28 cellular contexts compared by ENCODE assay signal in the genomic region with DNA sequence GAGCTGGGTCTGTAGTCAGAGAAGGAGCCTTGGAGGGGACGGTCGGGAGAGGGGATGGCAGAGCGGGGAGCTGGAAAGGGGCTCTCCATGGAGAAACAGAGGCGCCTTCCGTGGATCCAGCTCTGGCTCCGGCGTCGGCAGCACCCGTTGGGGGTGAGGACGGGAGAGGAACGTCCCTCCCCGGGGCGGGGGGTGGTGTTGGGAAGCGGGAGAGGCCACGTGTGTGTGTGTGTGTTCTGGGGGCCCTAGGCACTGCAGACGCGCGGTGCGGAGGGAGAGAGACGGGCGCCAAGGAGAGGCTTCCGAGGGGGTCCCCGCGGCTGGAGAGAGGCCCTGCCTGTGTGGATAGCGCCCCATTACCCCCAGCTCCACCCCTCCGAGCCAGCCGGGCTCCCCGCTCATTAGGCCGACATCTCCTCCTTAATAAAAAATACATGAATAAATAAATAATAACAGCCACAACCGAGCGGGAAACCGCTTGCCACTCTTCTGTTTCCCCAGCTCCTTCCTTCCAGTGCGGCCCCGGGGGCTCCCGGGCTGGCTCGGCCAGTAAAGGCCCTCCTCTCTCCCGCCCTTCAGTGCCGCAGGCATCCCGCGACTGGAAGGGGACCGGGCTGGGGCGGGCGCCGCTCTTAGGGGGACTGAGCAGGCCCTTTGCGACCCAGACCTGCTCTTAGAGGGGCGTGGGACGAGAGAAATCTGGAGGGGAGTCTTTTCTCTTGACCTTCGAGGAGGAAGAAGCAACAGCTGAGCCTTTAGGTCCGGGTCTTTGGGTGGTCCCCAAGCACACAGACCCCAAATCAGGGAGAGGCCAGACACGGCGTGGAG.
"Had no signal": no experiment of that assay in that cellular context is flagged by ENCODE, and none has a peak within 500 bp of the region (broad histone marks: within the 10 kb centered on the region; RNA-seq: fewer than 3 reads in every experiment).

No MANE protein-coding gene starts in this region.

- H3K36me3 ChIP-seq: brain microvascular endothelial cell, MG63, Peyer's patch, SJSA1 had no signal

- H3K4me3 ChIP-seq: MG63, Peyer's patch, SJSA1 had no signal

- H3K27me3 ChIP-seq: Peyer's patch had no signal

- H3K4me1 ChIP-seq: Peyer's patch, SJSA1 had no signal

- H3K9me3 ChIP-seq: MG63, Peyer's patch, SJSA1, SK-N-SH had no signal

- DNase-seq: activated CD4-positive, alpha-beta T cell treated with anti-CD3 and anti-CD28 coated beads for 1 hour; activated CD4-positive, CD25-positive, alpha-beta regulatory T cell; activated CD8-positive, alpha-beta memory T cell treated with anti-CD3 and anti-CD28 coated beads for 24 hours; activated CD8-positive, alpha-beta memory T cell treated with anti-CD3 and anti-CD28 coated beads, Interleukin-2, amount 50 U/mL, for 48 hours; activated effector memory CD4-positive, alpha-beta T cell treated with Interleukin-2 at 50 U/mL for 16 hours; anterior cingulate cortex; brain microvascular endothelial cell; NCI-H1048; NCI-H1105 treated with DMSO at 0.1 percent for 48 hours; NCI-H146; NCI-H187; NCI-H2029 treated with DMSO at 0.1 percent for 48 hours; NCI-H2107; NCI-H2171; NCI-H510A; NCI-H526; NCI-H748 treated with DMSO at 0.1 percent for 48 hours; NK-92 treated with Interleukin-12 subunit alpha and Interleukin-12 subunit beta, amount 100 ng/mL, for 24 hours; Peyer's patch; SHP77 treated with DMSO at 0.1 percent for 48 hours; SK-N-SH; T-helper 9 cell had no signal

- ATAC-seq: activated naive CD8-positive, alpha-beta T cell treated with anti-CD3 and anti-CD28 coated beads, Interleukin-2, amount 50 U/mL, for 24 hours; PC-3; T-cell had no signal

- H3K27ac ChIP-seq: brain microvascular endothelial cell, Peyer's patch, SJSA1, VCaP had no signal

- H3K9ac ChIP-seq: SK-N-SH had no signal
